7 cellular contexts compared by ENCODE assay signal in genomic region chr15:41885841-41886240, GRCh38. TPM values are rescaled to one million over a fixed set of nuclear protein-coding genes. Genes with fewer than 3 reads are reported as not detected.
"Had no signal": no experiment of that assay in that cellular context is flagged by ENCODE, and none has a peak within 500 bp of the region (broad histone marks: within the 10 kb centered on the region; RNA-seq: fewer than 3 reads in every experiment).

No MANE protein-coding gene starts in this region.

- H3K4me3 Mint-ChIP-seq: GM23338, H9, IgD-negative memory B cell had no signal

- H3K4me3 ChIP-seq: GM23338 had no signal

- H3K36me3 Mint-ChIP-seq: IgD-negative memory B cell had no signal

- DNase-seq: H9, HCEC 1CT had no signal

- H3K9me3 Mint-ChIP-seq: GM23338, H9, IgD-negative memory B cell had no signal

- FAIRE-seq: H1, H54, HTR-8/SVneo had no signal

- ATAC-seq: GM23338 had no signal

- H2AFZ ChIP-seq: GM23338 had no signal

- H3K4me2 ChIP-seq: GM23338 had no signal

- H3K27ac Mint-ChIP-seq: GM23338, H9, IgD-negative memory B cell had no signal

RNA-seq across cellular contexts. Expression of gene SPTBN5, which starts 8.0 kb away (rescaled TPM):
- polyA plus RNA-seq: IgD-negative memory B cell had no signal
